In the genomic region with DNA sequence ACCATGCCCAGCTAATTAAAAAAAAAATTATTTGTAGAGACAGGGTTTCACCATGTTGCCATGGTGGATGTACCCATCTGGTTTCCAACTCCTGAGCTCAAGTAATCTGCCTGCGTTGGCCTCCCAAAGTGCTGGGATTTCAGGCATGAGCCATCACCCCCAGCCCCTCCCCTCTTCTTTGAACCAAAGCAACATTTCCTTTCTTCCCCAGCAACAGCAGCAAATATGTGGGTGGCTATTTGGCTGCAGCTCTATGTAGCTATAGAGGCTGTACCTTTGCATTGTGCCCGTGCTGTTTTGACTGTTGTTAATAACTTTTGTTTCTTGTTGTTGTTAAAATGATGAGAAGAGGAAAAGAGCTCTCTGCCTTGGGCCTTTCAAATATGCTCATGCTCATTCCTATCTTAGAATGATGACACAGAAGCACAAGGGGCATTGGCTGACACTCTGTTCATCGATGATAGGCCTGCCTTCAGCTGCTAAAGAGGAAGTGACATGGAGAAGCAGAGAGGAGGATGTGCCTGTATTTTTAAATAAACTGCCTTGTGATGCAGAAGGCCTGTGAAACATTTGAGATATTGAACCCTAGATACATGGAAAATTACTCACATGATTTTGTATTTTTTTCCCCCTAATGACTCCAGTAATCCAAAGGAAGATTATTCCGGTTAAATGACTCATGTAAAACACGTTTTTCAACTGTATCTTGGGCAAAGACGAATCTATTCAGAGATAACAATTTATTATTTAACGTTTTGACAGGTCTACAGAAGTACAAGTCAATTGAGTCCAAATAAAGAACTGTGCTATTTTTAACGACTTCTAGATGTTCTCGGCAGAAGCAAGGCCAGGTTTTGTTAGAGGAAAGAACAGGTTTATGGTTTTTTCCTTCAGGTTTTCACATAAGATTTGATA, we compare ENCODE assay signal across 9 cellular contexts. TPM values are rescaled to one million over a fixed set of nuclear protein-coding genes. Genes with fewer than 3 reads are reported as not detected.
DNase-seq lines count a peak whose midpoint lies in the region; TF ChIP-seq lines count a peak whose summit lies in the region.
"Had no signal": no experiment of that assay in that cellular context is flagged by ENCODE, and none has a peak within 500 bp of the region (broad histone marks: within the 10 kb centered on the region; RNA-seq: fewer than 3 reads in every experiment).

No MANE protein-coding gene starts in this region.

- H3K4me3 ChIP-seq in cardiac fibroblast (replicated peaks in 1 of 2; ENCODE audit: low read depth in 2 of 2, low read length in 2 of 2), result no peak overlapping the region

- H3K4me1 Mint-ChIP-seq in mesothelial cell of epicardium, result peaks cover 29% of the 10 kb centered on the region

- H3K9me3 Mint-ChIP-seq in mesothelial cell of epicardium, result no peaks in the 10 kb centered on the region

- peak overlapping the region; percentile 62 for H3K27ac Mint-ChIP-seq in mesothelial cell of epicardium

- no peaks in the 10 kb centered on the region for H3K36me3 Mint-ChIP-seq in mesothelial cell of epicardium

- no peaks in the 10 kb centered on the region for H3K27me3 Mint-ChIP-seq in mesothelial cell of epicardium (ENCODE audit: low read depth)

- peak; percentile 91 for DNase-seq in CMK (ENCODE audit: low read depth)
- DNase-seq in NCI-H146 treated with DMSO at 0.1 percent for 48 hours (lab: John Stamatoyannopoulos, UW; ENCODE audit: unreplicated experiment), result peak; percentile 44
- DNase-seq in cardiac fibroblast (ENCODE audit: low read depth in 2 of 2), result peak; percentile 56 to 58
- no peak for DNase-seq in mesothelial cell of epicardium (ENCODE audit: low spot score in 2 of 2, unreplicated experiment in 2 of 2)
- no peak for DNase-seq in retina
- no peak for DNase-seq in NCI-H1092 (lab: John Stamatoyannopoulos, UW)
- no peak for DNase-seq in NCI-H82 (lab: John Stamatoyannopoulos, UW)
- DNase-seq in stimulated activated naive CD4-positive, alpha-beta T cell treated with Interleukin-2 at 50 U/mL for 16 hours (lab: John Stamatoyannopoulos, UW), result no peak
- DNase-seq: activated effector memory CD4-positive, alpha-beta T cell treated with anti-CD3 and anti-CD28 coated beads, Interleukin-2, amount 50 U/mL, for 16 hours had no signal

- TF ChIP-seq CTCF in cardiac fibroblast (IDR thresholded peaks at IDR 0.05; ENCODE audit: low read depth, low read length), result no peak
- TF ChIP-seq CTCF in mesothelial cell of epicardium (IDR thresholded peaks at IDR 0.05; ENCODE audit: unreplicated experiment), result no peak

- no peak overlapping the region for H3K4me3 Mint-ChIP-seq in mesothelial cell of epicardium

RNA-seq across cellular contexts. Expression of a gene that starts 20.5 kb away (rescaled TPM):
- 36.3 to 38.1 TPM (median 37.9 TPM) in 3 replicates for total RNA-seq in mesothelial cell of epicardium

RNA-seq across cellular contexts. Expression of a gene that starts 52.5 kb away (rescaled TPM):
- total RNA-seq in mesothelial cell of epicardium, result not detected in 3 replicates

Comparison
In these comparisons a context has a peak if more than half of its experiments do, and no peak if none do; other contexts are left out.
1. DNase-seq: peak in CMK (single experiment), NCI-H146 treated with DMSO at 0.1 percent for 48 hours (single experiment) and cardiac fibroblast (2 of 2); none in mesothelial cell of epicardium (0 of 2), retina (single experiment), NCI-H1092 (single experiment), NCI-H82 (single experiment) and stimulated activated naive CD4-positive, alpha-beta T cell treated with Interleukin-2 at 50 U/mL for 16 hours (single experiment).